1 cellular context compared by ENCODE assay signal in the genomic region with DNA sequence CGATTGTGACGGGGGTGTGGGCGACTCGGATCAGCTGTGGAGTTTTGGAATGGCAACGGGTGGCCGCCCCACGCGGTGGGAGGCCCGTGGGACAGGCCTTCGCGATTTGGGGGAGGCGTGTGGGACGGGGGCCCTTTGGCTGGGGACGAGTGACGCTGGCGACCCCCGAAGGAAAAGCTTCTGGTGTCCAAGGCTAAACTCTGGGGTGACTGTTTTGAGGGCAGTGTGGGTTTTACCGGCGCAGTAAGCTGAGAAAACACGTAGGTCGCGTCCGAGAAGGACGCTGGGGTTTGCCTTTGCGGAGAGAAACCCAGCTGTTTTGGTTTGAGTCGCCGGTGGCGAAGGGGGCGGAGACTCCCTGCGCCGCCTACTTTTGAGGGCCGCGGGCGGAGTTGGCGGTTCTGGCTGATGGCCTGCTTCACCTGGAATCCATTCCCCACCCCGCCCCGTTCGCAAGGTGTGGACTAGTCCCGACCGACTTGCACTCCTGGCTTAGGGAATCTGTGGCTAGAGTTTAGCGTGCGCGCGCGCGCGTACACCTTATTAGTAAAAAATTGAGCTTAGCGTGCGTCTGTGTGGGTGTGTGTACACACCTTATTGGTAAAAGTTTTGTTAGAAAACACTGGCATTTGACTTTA.
TF ChIP-seq lines count a peak whose summit lies in the region.

No MANE protein-coding gene starts in this region.

TF ChIP-seq in HepG2, 621 proteins besides CTCF, POLR2A, EP300 and RAD21 (continued from another document and continues in another):
- TF ChIP-seq MED8 (CRISPR knock-in tag; IDR thresholded peaks at IDR 0.05; ENCODE audit: insufficient replicate concordance) (peak; percentile 65), SOX6 (IDR thresholded peaks at IDR 0.05) (no peak), SOX6 (CRISPR knock-in tag; IDR thresholded peaks at IDR 0.05) (peak; percentile 16; the same call in 1 of the 2 replicates), PHF8 (CRISPR knock-in tag; IDR thresholded peaks at IDR 0.05) (peak; percentile 53), NCOA1 (CRISPR knock-in tag; IDR thresholded peaks at IDR 0.05) (peak; percentile 56; the same call in 1 of the 2 replicates), ZMYM4 (CRISPR knock-in tag; IDR thresholded peaks at IDR 0.05) (0 out of 2 replicates have a peak, but pooled peaks have one; percentile 27), SP4 (CRISPR knock-in tag; IDR thresholded peaks at IDR 0.05) (peak; percentile 70), ZZZ3 (CRISPR knock-in tag; IDR thresholded peaks at IDR 0.05; ENCODE audit: borderline replicate concordance) (peak; percentile 60; the same call in 1 of the 2 replicates), SUZ12 (IDR thresholded peaks at IDR 0.05; ENCODE audit: low read depth, low read length) (no peak), BCL6 (CRISPR knock-in tag; IDR thresholded peaks at IDR 0.05) (0 out of 2 replicates have a peak, but pooled peaks have one; percentile 16), PHF20 (CRISPR knock-in tag; IDR thresholded peaks at IDR 0.05) (0 out of 2 replicates have a peak, but pooled peaks have one; percentile 46), EEA1 (CRISPR knock-in tag; IDR thresholded peaks at IDR 0.05; ENCODE audit: borderline replicate concordance) (no peak), SIN3A (IDR thresholded peaks at IDR 0.05; ENCODE audit: borderline replicate concordance, low read depth, low read length) (peak; percentile 98), TOPORS (CRISPR knock-in tag; IDR thresholded peaks at IDR 0.05) (no peak), FOXJ3 (CRISPR knock-in tag; IDR thresholded peaks at IDR 0.05; ENCODE audit: borderline replicate concordance) (0 out of 2 replicates have a peak, but pooled peaks have one; percentile 57), ZNF20 (CRISPR knock-in tag; IDR thresholded peaks at IDR 0.05) (no peak), KLF15 (CRISPR knock-in tag; IDR thresholded peaks at IDR 0.05; ENCODE audit: borderline replicate concordance) (0 out of 2 replicates have a peak, but pooled peaks have one; percentile 39), TARDBP (CRISPR knock-in tag; IDR thresholded peaks at IDR 0.05) (0 out of 2 replicates have a peak, but pooled peaks have one; percentile 22), NONO (IDR thresholded peaks at IDR 0.05) (no peak), NONO (CRISPR knock-in tag; conservative IDR thresholded peaks at IDR 0.05) (peak; percentile 21; the same call in 1 of the 2 replicates), KLF12 (CRISPR knock-in tag; IDR thresholded peaks at IDR 0.05; ENCODE audit: borderline replicate concordance) (0 out of 2 replicates have a peak, but pooled peaks have one; percentile 33), ZEB1 (IDR thresholded peaks at IDR 0.05; ENCODE audit: insufficient replicate concordance, low read depth) (peak; percentile 95), ZNF354B (CRISPR knock-in tag; IDR thresholded peaks at IDR 0.05) (no peak), ZNF577 (CRISPR knock-in tag; IDR thresholded peaks at IDR 0.05; ENCODE audit: borderline replicate concordance, low read depth) (0 out of 2 replicates have a peak, but pooled peaks have one; percentile 72), ZBTB21 (CRISPR knock-in tag; IDR thresholded peaks at IDR 0.05) (no peak), GABPA (IDR thresholded peaks at IDR 0.05; ENCODE audit: low read depth, low read length) (peak; percentile 29; the same call in 1 of the 2 replicates), GABPA (CRISPR knock-in tag; IDR thresholded peaks at IDR 0.05; ENCODE audit: low read depth) (no peak; the same call in 1 of the 2 replicates), ZSCAN25 (CRISPR knock-in tag; IDR thresholded peaks at IDR 0.05) (no peak), ZNF333 (CRISPR knock-in tag; IDR thresholded peaks at IDR 0.05; ENCODE audit: borderline replicate concordance) (0 out of 2 replicates have a peak, but pooled peaks have one; percentile 52), HNRNPLL (IDR thresholded peaks at IDR 0.05; ENCODE audit: low read depth, low read length, poor library complexity, severe bottlenecking) (peak; percentile 95), SPEN (CRISPR knock-in tag; IDR thresholded peaks at IDR 0.05; ENCODE audit: low read depth) (peak; percentile 64), TSC22D2 (CRISPR knock-in tag; IDR thresholded peaks at IDR 0.05; ENCODE audit: borderline replicate concordance) (no peak), YEATS2 (CRISPR knock-in tag; IDR thresholded peaks at IDR 0.05; ENCODE audit: borderline replicate concordance) (peak; percentile 63; the same call in 1 of the 2 replicates), CEBPB (IDR thresholded peaks at IDR 0.05; ENCODE audit: borderline replicate concordance, low read depth, low read length) (no peak), SP1 (IDR thresholded peaks at IDR 0.05) (no peak), SP1 (CRISPR knock-in tag; IDR thresholded peaks at IDR 0.05) (peak; percentile 48; the same call in 1 of the 2 replicates), POLR2G (IDR thresholded peaks at IDR 0.05; ENCODE audit: low read depth, low read length) (peak; percentile 16; the same call in 1 of the 2 replicates), MAFK (conservative IDR thresholded peaks at IDR 0.05 in 1 of 2, IDR thresholded peaks at IDR 0.05 in 1 of 2; ENCODE audit: low read length in 2 of 2) (peak in 1 of 2 experiments; percentile 27; a peak in 1 of 4 replicates), STAG1 (CRISPR knock-in tag; IDR thresholded peaks at IDR 0.05) (no peak), SALL1 (CRISPR knock-in tag; IDR thresholded peaks at IDR 0.05) (peak; percentile 73), ISL2 (CRISPR knock-in tag; IDR thresholded peaks at IDR 0.05) (0 out of 2 replicates have a peak, but pooled peaks have one; percentile 51), THYN1 (CRISPR knock-in tag; IDR thresholded peaks at IDR 0.05; ENCODE audit: borderline replicate concordance, low read depth) (no peak), ZNF674 (CRISPR knock-in tag; IDR thresholded peaks at IDR 0.05; ENCODE audit: low read depth) (peak; percentile 75; the same call in 1 of the 2 replicates), ZNF772 (CRISPR knock-in tag; IDR thresholded peaks at IDR 0.05) (0 out of 2 replicates have a peak, but pooled peaks have one; percentile 23), CHCHD3 (CRISPR knock-in tag; IDR thresholded peaks at IDR 0.05) (peak; percentile 9; the same call in 1 of the 2 replicates), HOXD1 (CRISPR knock-in tag; IDR thresholded peaks at IDR 0.05) (peak; percentile 52; the same call in 1 of the 2 replicates), ZBTB38 (CRISPR knock-in tag; IDR thresholded peaks at IDR 0.05) (peak; percentile 20; the same call in 1 of the 2 replicates), TBX3 (IDR thresholded peaks at IDR 0.05; ENCODE audit: borderline replicate concordance) (0 out of 2 replicates have a peak, but pooled peaks have one; percentile 13), PAWR (CRISPR knock-in tag; IDR thresholded peaks at IDR 0.05; ENCODE audit: borderline replicate concordance) (no peak), JUNB (CRISPR knock-in tag; IDR thresholded peaks at IDR 0.05; ENCODE audit: borderline replicate concordance) (no peak)
- TF ChIP-seq, protein P1, sequence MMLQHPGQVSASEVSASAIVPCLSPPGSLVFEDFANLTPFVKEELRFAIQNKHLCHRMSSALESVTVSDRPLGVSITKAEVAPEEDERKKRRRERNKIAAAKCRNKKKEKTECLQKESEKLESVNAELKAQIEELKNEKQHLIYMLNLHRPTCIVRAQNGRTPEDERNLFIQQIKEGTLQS (CRISPR knock-in tag; IDR thresholded peaks at IDR 0.05), result 0 out of 2 replicates have a peak, but pooled peaks have one; percentile 28
- TF ChIP-seq, protein P2, sequence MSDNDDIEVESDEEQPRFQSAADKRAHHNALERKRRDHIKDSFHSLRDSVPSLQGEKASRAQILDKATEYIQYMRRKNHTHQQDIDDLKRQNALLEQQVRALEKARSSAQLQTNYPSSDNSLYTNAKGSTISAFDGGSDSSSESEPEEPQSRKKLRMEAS (IDR thresholded peaks at IDR 0.05), result peak; percentile 67
- TF ChIP-seq, protein P3, sequence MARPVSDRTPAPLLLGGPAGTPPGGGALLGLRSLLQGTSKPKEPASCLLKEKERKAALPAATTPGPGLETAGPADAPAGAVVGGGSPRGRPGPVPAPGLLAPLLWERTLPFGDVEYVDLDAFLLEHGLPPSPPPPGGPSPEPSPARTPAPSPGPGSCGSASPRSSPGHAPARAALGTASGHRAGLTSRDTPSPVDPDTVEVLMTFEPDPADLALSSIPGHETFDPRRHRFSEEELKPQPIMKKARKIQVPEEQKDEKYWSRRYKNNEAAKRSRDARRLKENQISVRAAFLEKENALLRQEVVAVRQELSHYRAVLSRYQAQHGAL (CRISPR knock-in tag; IDR thresholded peaks at IDR 0.05; ENCODE audit: not compliant biosample characterization), result peak; percentile 44
- TF ChIP-seq, protein P4, sequence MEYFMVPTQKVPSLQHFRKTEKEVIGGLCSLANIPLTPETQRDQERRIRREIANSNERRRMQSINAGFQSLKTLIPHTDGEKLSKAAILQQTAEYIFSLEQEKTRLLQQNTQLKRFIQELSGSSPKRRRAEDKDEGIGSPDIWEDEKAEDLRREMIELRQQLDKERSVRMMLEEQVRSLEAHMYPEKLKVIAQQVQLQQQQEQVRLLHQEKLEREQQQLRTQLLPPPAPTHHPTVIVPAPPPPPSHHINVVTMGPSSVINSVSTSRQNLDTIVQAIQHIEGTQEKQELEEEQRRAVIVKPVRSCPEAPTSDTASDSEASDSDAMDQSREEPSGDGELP (IDR thresholded peaks at IDR 0.05; ENCODE audit: borderline replicate concordance, low read depth), result peak; percentile 94
- TF ChIP-seq, protein P5, sequence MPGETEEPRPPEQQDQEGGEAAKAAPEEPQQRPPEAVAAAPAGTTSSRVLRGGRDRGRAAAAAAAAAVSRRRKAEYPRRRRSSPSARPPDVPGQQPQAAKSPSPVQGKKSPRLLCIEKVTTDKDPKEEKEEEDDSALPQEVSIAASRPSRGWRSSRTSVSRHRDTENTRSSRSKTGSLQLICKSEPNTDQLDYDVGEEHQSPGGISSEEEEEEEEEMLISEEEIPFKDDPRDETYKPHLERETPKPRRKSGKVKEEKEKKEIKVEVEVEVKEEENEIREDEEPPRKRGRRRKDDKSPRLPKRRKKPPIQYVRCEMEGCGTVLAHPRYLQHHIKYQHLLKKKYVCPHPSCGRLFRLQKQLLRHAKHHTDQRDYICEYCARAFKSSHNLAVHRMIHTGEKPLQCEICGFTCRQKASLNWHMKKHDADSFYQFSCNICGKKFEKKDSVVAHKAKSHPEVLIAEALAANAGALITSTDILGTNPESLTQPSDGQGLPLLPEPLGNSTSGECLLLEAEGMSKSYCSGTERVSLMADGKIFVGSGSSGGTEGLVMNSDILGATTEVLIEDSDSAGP (CRISPR knock-in tag; IDR thresholded peaks at IDR 0.05; ENCODE audit: borderline replicate concordance), result peak; percentile 71; the same call in 1 of the 2 replicates
- TF ChIP-seq, protein P6, sequence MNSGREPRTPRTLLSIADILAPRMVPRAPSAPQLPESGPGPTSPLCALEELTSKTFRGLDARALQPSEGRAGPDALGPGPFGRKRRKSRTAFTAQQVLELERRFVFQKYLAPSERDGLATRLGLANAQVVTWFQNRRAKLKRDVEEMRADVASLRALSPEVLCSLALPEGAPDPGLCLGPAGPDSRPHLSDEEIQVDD (CRISPR knock-in tag; IDR thresholded peaks at IDR 0.05; ENCODE audit: borderline replicate concordance), result 0 out of 2 replicates have a peak, but pooled peaks have one; percentile 4
- TF ChIP-seq, protein P7, sequence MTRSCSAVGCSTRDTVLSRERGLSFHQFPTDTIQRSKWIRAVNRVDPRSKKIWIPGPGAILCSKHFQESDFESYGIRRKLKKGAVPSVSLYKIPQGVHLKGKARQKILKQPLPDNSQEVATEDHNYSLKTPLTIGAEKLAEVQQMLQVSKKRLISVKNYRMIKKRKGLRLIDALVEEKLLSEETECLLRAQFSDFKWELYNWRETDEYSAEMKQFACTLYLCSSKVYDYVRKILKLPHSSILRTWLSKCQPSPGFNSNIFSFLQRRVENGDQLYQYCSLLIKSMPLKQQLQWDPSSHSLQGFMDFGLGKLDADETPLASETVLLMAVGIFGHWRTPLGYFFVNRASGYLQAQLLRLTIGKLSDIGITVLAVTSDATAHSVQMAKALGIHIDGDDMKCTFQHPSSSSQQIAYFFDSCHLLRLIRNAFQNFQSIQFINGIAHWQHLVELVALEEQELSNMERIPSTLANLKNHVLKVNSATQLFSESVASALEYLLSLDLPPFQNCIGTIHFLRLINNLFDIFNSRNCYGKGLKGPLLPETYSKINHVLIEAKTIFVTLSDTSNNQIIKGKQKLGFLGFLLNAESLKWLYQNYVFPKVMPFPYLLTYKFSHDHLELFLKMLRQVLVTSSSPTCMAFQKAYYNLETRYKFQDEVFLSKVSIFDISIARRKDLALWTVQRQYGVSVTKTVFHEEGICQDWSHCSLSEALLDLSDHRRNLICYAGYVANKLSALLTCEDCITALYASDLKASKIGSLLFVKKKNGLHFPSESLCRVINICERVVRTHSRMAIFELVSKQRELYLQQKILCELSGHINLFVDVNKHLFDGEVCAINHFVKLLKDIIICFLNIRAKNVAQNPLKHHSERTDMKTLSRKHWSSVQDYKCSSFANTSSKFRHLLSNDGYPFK (CRISPR knock-in tag; IDR thresholded peaks at IDR 0.05; ENCODE audit: borderline replicate concordance), result peak; percentile 60; the same call in 1 of the 2 replicates
- TF ChIP-seq, protein P8, sequence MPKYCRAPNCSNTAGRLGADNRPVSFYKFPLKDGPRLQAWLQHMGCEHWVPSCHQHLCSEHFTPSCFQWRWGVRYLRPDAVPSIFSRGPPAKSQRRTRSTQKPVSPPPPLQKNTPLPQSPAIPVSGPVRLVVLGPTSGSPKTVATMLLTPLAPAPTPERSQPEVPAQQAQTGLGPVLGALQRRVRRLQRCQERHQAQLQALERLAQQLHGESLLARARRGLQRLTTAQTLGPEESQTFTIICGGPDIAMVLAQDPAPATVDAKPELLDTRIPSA (CRISPR knock-in tag; IDR thresholded peaks at IDR 0.05; ENCODE audit: borderline replicate concordance), result no peak
- TF ChIP-seq, protein P9, sequence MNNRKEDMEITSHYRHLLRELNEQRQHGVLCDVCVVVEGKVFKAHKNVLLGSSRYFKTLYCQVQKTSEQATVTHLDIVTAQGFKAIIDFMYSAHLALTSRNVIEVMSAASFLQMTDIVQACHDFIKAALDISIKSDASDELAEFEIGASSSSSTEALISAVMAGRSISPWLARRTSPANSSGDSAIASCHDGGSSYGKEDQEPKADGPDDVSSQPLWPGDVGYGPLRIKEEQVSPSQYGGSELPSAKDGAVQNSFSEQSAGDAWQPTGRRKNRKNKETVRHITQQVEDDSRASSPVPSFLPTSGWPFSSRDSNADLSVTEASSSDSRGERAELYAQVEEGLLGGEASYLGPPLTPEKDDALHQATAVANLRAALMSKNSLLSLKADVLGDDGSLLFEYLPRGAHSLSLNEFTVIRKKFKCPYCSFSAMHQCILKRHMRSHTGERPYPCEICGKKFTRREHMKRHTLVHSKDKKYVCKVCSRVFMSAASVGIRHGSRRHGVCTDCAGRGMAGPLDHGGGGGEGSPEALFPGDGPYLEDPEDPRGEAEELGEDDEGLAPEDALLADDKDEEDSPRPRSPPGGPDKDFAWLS (CRISPR knock-in tag; IDR thresholded peaks at IDR 0.05; ENCODE audit: borderline replicate concordance), result no peak
- TF ChIP-seq, protein P10, sequence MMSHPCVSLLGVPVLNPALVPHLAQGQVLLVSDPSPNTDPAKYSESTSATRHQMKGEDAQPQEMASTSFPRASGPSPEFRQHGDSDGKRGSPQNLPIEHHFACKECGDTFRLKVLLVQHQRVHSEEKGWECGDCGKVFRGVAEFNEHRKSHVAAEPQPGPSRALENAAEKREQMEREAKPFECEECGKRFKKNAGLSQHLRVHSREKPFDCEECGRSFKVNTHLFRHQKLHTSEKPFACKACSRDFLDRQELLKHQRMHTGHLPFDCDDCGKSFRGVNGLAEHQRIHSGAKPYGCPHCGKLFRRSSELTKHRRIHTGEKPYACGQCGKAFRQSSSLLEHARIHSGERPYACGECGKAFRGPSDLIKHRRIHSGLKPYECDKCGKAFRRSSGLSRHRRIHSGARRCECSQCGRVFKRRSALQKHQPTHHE (CRISPR knock-in tag; IDR thresholded peaks at IDR 0.05; ENCODE audit: borderline replicate concordance), result peak; percentile 51; the same call in 1 of the 2 replicates
